4 cellular contexts compared by ENCODE assay signal in genomic region chr2:39178756-39179155, GRCh38.
A peak's percentile ranks its signal among the peaks of the same experiment; 100 is the strongest.
TF ChIP-seq lines count a peak whose summit lies in the region.

No MANE protein-coding gene starts in this region.

TF ChIP-seq in A549, 52 proteins besides CTCF, POLR2A, EP300 and RAD21:
- TF ChIP-seq EHF (CRISPR knock-in tag; IDR thresholded peaks at IDR 0.05) (no peak), CEBPB (IDR thresholded peaks at IDR 0.05) (peak; percentile 22 to 56; a peak in 1 of 4 replicates), FOSB (CRISPR knock-in tag; IDR thresholded peaks at IDR 0.05) (no peak), HDAC2 (IDR thresholded peaks at IDR 0.05) (no peak), CHD2 (IDR thresholded peaks at IDR 0.05; ENCODE audit: low read length, partially characterized antibody) (no peak), USF2 (IDR thresholded peaks at IDR 0.05) (no peak)

TF ChIP-seq in IMR-90, 13 proteins besides CTCF, POLR2A, EP300 and RAD21:
- no peak for TF ChIP-seq ELK1 (IDR thresholded peaks at IDR 0.05; ENCODE audit: borderline replicate concordance, low read depth, low read length)
- peak; percentile 65 for TF ChIP-seq CEBPB (IDR thresholded peaks at IDR 0.05; ENCODE audit: low read depth, low read length)
- TF ChIP-seq SMC3 (IDR thresholded peaks at IDR 0.05; ENCODE audit: low read depth, low read length) = no peak

TF ChIP-seq in K562, 482 proteins besides CTCF, POLR2A, EP300 and RAD21:
- TF ChIP-seq ZFP1 (CRISPR knock-in tag; IDR thresholded peaks at IDR 0.05) = no peak
- TF ChIP-seq TBP (optimal IDR thresholded peaks at IDR 0.05; ENCODE audit: low read depth, low read length) = no peak
- no peak for TF ChIP-seq SIN3B (IDR thresholded peaks at IDR 0.05; ENCODE audit: low read depth)
- TF ChIP-seq BRF2 (IDR thresholded peaks at IDR 0.05; ENCODE audit: borderline replicate concordance, insufficient read depth, insufficient read length) = no peak
- TF ChIP-seq DDX20 (tag; IDR thresholded peaks at IDR 0.05; ENCODE audit: low read depth) = no peak
- no peak for TF ChIP-seq CEBPG (CRISPR knock-in tag; IDR thresholded peaks at IDR 0.05)
- TF ChIP-seq CEBPG (tag; conservative IDR thresholded peaks at IDR 0.05 in 1 of 2, IDR thresholded peaks at IDR 0.05 in 1 of 2) = peak; percentile 38 to 65; a peak in 3 of 4 replicates
- TF ChIP-seq SIN3A (IDR thresholded peaks at IDR 0.05; ENCODE audit: borderline replicate concordance in 2 of 2, control insufficient read depth in 1 of 2, low read depth in 2 of 2, low read length in 2 of 2) = no peak
- no peak for TF ChIP-seq SREBF1 (IDR thresholded peaks at IDR 0.05; ENCODE audit: borderline replicate concordance, low read depth, low read length)
- TF ChIP-seq PKNOX1 (IDR thresholded peaks at IDR 0.05) = no peak
- peak; percentile 78 for TF ChIP-seq CEBPB (tag; IDR thresholded peaks at IDR 0.05)
- TF ChIP-seq EP400 (IDR thresholded peaks at IDR 0.05) = no peak
- TF ChIP-seq CUX1 (CRISPR knock-in tag; IDR thresholded peaks at IDR 0.05) = no peak
- no peak for TF ChIP-seq NFATC3 (IDR thresholded peaks at IDR 0.05)
- no peak for TF ChIP-seq NFIX (CRISPR knock-in tag; IDR thresholded peaks at IDR 0.05; ENCODE audit: low read depth)
- TF ChIP-seq ZBTB43 (CRISPR knock-in tag; IDR thresholded peaks at IDR 0.05) = no peak

TF ChIP-seq in SK-N-SH, 30 proteins besides CTCF, POLR2A, EP300 and RAD21:
- TF ChIP-seq GABPA (IDR thresholded peaks at IDR 0.05; ENCODE audit: low read depth) (no peak), USF2 (IDR thresholded peaks at IDR 0.05; ENCODE audit: borderline replicate concordance, low read depth, low read length) (no peak), FOXJ3 (CRISPR knock-in tag; IDR thresholded peaks at IDR 0.05) (no peak), MEF2A (IDR thresholded peaks at IDR 0.05; ENCODE audit: borderline replicate concordance, low read depth) (no peak), MAX (IDR thresholded peaks at IDR 0.05; ENCODE audit: low read depth) (no peak), NFIC (IDR thresholded peaks at IDR 0.05; ENCODE audit: borderline replicate concordance) (no peak), EZH2phosphoT487 (IDR thresholded peaks at IDR 0.05; ENCODE audit: borderline replicate concordance, low read depth) (no peak)
